29 cellular contexts compared by ENCODE assay signal in the genomic region with DNA sequence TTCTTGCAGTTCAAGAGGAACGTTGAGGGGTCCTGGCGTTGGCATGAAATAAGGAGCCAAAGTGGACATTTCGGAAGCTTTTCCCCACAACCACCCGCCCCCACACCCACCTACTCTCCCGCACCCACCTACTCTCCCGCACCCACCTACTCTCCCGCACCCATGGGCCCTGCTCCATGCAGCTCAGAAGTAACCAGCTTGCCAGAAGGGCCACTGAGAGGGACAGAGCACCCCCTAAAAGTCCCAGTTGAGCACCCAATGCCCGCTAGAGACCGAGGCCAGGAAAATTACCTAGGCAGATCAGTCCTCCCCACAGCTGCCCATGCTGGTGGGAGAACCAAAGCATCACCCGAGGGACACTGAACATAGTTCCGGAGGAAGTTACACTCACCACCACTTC. TPM values are rescaled to one million over a fixed set of nuclear protein-coding genes. Genes with fewer than 3 reads are reported as not detected.
"Had no signal": no experiment of that assay in that cellular context is flagged by ENCODE, and none has a peak within 500 bp of the region (broad histone marks: within the 10 kb centered on the region; RNA-seq: fewer than 3 reads in every experiment).

No MANE protein-coding gene starts in this region.

- H3K27me3 ChIP-seq: brain microvascular endothelial cell had no signal

- H3K36me3 ChIP-seq: brain microvascular endothelial cell, cardiac muscle cell had no signal

- H3K27ac ChIP-seq: brain microvascular endothelial cell, cardiac muscle cell had no signal

- ATAC-seq: activated CD8-positive, alpha-beta T cell treated with anti-CD3 and anti-CD28 coated beads, Interleukin-2, amount 10 ng/mL, durations not matched to agents 7 days and 5 days; T-helper 17 cell; WTC11 had no signal

- DNase-seq: activated CD4-positive, alpha-beta T cell treated with anti-CD3 and anti-CD28 coated beads for 48 hours; activated CD4-positive, alpha-beta T cell treated with anti-CD3 and anti-CD28 coated beads, Interleukin-2, amount 50 U/mL, for 4 hours; activated CD4-positive, CD25-positive, alpha-beta regulatory T cell treated with anti-CD3 and anti-CD28 coated beads, Interleukin-2, amount 50 U/mL, for 72 hours; activated CD8-positive, alpha-beta T cell treated with anti-CD3 and anti-CD28 coated beads, Interleukin-2, amount 10 ng/mL, durations not matched to agents 7 days and 5 days; activated gamma-delta T cell treated with Interleukin-2 at 50 U/mL for 16 hours; activated naive CD4-positive, alpha-beta T cell treated with anti-CD3 and anti-CD28 coated beads, Interleukin-2, amount 10 ng/mL, durations not matched to agents 7 days and 5 days; activated naive CD8-positive, alpha-beta T cell treated with anti-CD3 and anti-CD28 coated beads for 36 hours; activated T-cell treated with anti-CD3 and anti-CD28 coated beads, Interleukin-2, amount 50 U/mL, for 1 hour; brain microvascular endothelial cell; KG1; NCI-H1092; NCI-H1417; NCI-H1694; NCI-H2029; NCI-H2107; NCI-H345; NCI-H510A; NCI-H526 treated with DMSO at 0.1 percent for 48 hours; NCI-H82; SHP77 treated with DMSO at 0.1 percent for 48 hours; T-helper 17 cell; T-helper 9 cell had no signal

- H3K4me3 ChIP-seq: cardiac muscle cell had no signal

RNA-seq across cellular contexts. Expression of gene VSTM2B, which starts 11.8 kb away (rescaled TPM):
- total RNA-seq: activated CD8-positive, alpha-beta T cell treated with anti-CD3 and anti-CD28 coated beads, Interleukin-2, amount 10 ng/mL, durations not matched to agents 7 days and 5 days; activated naive CD8-positive, alpha-beta T cell treated with anti-CD3 and anti-CD28 coated beads for 36 hours; LHCN-M2; MCF 10A; SK-MEL-5; T-helper 17 cell had no signal
- polyA plus RNA-seq: adipose tissue, cardiac muscle cell, IgD-negative memory B cell had no signal
